8 cellular contexts compared by ENCODE assay signal in genomic region chr11:62108017-62108750, GRCh38. TPM values are rescaled to one million over a fixed set of nuclear protein-coding genes. Genes with fewer than 3 reads are reported as not detected.
DNase-seq lines count a peak whose midpoint lies in the region; ATAC-seq, FAIRE-seq and TF ChIP-seq lines count a peak whose summit lies in the region.

No MANE protein-coding gene starts in this region.

- H3K27me3 Mint-ChIP-seq in activated CD8-positive, alpha-beta memory T cell treated with anti-CD3 and anti-CD28 coated beads, Interleukin-2, amount 10 ng/mL, durations not matched to agents 7 days and 5 days = peaks cover 14% of the 10 kb centered on the region

- intact Hi-C loops in PC-3 (cut with micrococcal nuclease) = loop anchor here (1.0 to 5.0 kb wide), 6 partner anchors 53 to 361 kb away; no protein-coding TSS in a partner anchor
- intact Hi-C loops in left colon (cut with DNase I, micrococcal nuclease) = no loop called here
- intact Hi-C loops in transverse colon (cut with DNase I; ENCODE audit: low total_unique reads) = no loop called here

- H3K9me2 ChIP-seq in PC-3 (replicated peaks; ENCODE audit: low read length) = no peaks in the 10 kb centered on the region

- H3K9ac ChIP-seq in PC-3 (ENCODE audit: low read length) = no peak overlapping the region

- H3K4me3 ChIP-seq in PC-3 (ENCODE audit: low read length) = no peak overlapping the region
- no peak overlapping the region for H3K4me3 ChIP-seq in bronchial epithelial cell (ENCODE audit: low read depth, low read length)
- no peak overlapping the region for H3K4me3 ChIP-seq in transverse colon

- no peak for FAIRE-seq in bronchial epithelial cell (lab: Jason Lieb, UNC)

- H3K9me3 ChIP-seq in PC-3 (ENCODE audit: low read length) = no peaks in the 10 kb centered on the region
- H3K9me3 ChIP-seq in transverse colon = no peaks in the 10 kb centered on the region

- no TSS peak for BruUV-seq in PC-3 (replicated peaks; lab: Mats Ljungman, UMichigan)

- peaks cover 17% of the 10 kb centered on the region for H3K4me1 Mint-ChIP-seq in activated CD8-positive, alpha-beta memory T cell treated with anti-CD3 and anti-CD28 coated beads, Interleukin-2, amount 10 ng/mL, durations not matched to agents 7 days and 5 days

- H3K79me2 ChIP-seq in PC-3 (ENCODE audit: low read length) = no peaks in the 10 kb centered on the region

- no peak overlapping the region for H3K27ac ChIP-seq in PC-3 (ENCODE audit: low read length)
- no peak overlapping the region for H3K27ac ChIP-seq in transverse colon

- 0 out of 2 replicates have a peak overlapping the region, but pooled peaks have one; percentile 21 for H2AFZ ChIP-seq in PC-3 (ENCODE audit: low read length)

- DNase-seq in activated CD8-positive, alpha-beta memory T cell treated with anti-CD3 and anti-CD28 coated beads, Interleukin-2, amount 10 ng/mL, durations not matched to agents 7 days and 5 days = peak; percentile 51
- DNase-seq in activated CD8-positive, alpha-beta memory T cell treated with anti-CD3 and anti-CD28 coated beads, Interleukin-2, amount 50 U/mL, for 48 hours = no peak
- peak; percentile 51 for DNase-seq in KG1 (lab: John Stamatoyannopoulos, UW)
- peak; percentile 85 for DNase-seq in PC-3
- DNase-seq in bronchial epithelial cell (ENCODE audit: low read depth) = peak; percentile 58
- DNase-seq in left colon = no peak
- DNase-seq in transverse colon = no peak
- DNase-seq in stimulated activated CD8-positive, alpha-beta memory T cell treated with anti-CD3 and anti-CD28 coated beads, Interleukin-4, amount 100 ng/mL, for 48 hours = no peak

- H3K27me3 ChIP-seq in PC-3 (ENCODE audit: low read length) (no peaks in the 10 kb centered on the region), bronchial epithelial cell (ENCODE audit: control insufficient read depth, insufficient read depth, low read length) (no peaks in the 10 kb centered on the region), transverse colon (no peaks in the 10 kb centered on the region)

- no peak for TF ChIP-seq EP300 in transverse colon (IDR thresholded peaks at IDR 0.05; ENCODE audit: low read depth)

- no peak for ATAC-seq in activated CD8-positive, alpha-beta memory T cell treated with anti-CD3 and anti-CD28 coated beads, Interleukin-2, amount 10 ng/mL, durations not matched to agents 7 days and 5 days
- ATAC-seq in PC-3 (peak; percentile 67), left colon (peak; percentile 58)

- TF ChIP-seq POLR2A in transverse colon (IDR thresholded peaks at IDR 0.05) = no peak

- H3K27ac Mint-ChIP-seq in activated CD8-positive, alpha-beta memory T cell treated with anti-CD3 and anti-CD28 coated beads, Interleukin-2, amount 10 ng/mL, durations not matched to agents 7 days and 5 days = no peak overlapping the region

- in situ Hi-C loops in transverse colon (cut with MboI; ENCODE audit: low pct_ligation_motif_present in 1 of 4, low pct_unique_long_range_greater_than_20kb in 1 of 4, low sequenced_read_pairs in 3 of 4) = loop anchor here in 3 of 4 donors (10.0 to 25.0 kb wide), 2 partner anchors 313 to 321 kb away; partner anchors contain the start of genes FEN1 (in 3 of the 3) and TMEM258 (in 3 of the 3)

- CTCF ChIA-PET in activated CD8-positive, alpha-beta memory T cell treated with anti-CD3 and anti-CD28 coated beads, Interleukin-2, amount 10 ng/mL, durations not matched to agents 7 days and 5 days (lab: Charles Lee) = interaction anchor here (0.6 to 8.4 kb wide), 39 partner anchors 9 to 374 kb away, joined by 3 to 190 read pairs (median 5); partner anchors contain the start of genes BEST1, FADS3, FEN1 and INCENP
- CTCF ChIA-PET in PC-3 (lab: Charles Lee) = interaction anchor here (0.6 to 2.3 kb wide), 15 partner anchors 16 to 662 kb away, joined by 3 to 30 read pairs (median 4); partner anchors contain the start of gene INCENP

- H3K9me3 Mint-ChIP-seq in activated CD8-positive, alpha-beta memory T cell treated with anti-CD3 and anti-CD28 coated beads, Interleukin-2, amount 10 ng/mL, durations not matched to agents 7 days and 5 days (ENCODE audit: low read depth) = no peaks in the 10 kb centered on the region

- no peak overlapping the region for H3K4me2 ChIP-seq in PC-3 (ENCODE audit: low read length)

- 32 to 39% methylated on average over 3 to 14 of the region's 14 CpGs for WGBS in transverse colon (ENCODE audit: low coverage in 1 of 2), 2 donors

- H3K4me1 ChIP-seq in PC-3 (ENCODE audit: insufficient read depth, low read length) (peaks cover 12% of the 10 kb centered on the region), transverse colon (peaks cover 6 to 26% (median 12%) of the 10 kb centered on the region in 4 donors)

- no peaks in the 10 kb centered on the region for H3K36me3 ChIP-seq in PC-3 (ENCODE audit: low read depth, low read length)
- H3K36me3 ChIP-seq in bronchial epithelial cell (ENCODE audit: control insufficient read depth, insufficient read depth, low read length) = no peaks in the 10 kb centered on the region
- no peaks in the 10 kb centered on the region for H3K36me3 ChIP-seq in transverse colon

- H3K36me3 Mint-ChIP-seq in activated CD8-positive, alpha-beta memory T cell treated with anti-CD3 and anti-CD28 coated beads, Interleukin-2, amount 10 ng/mL, durations not matched to agents 7 days and 5 days = no peaks in the 10 kb centered on the region

- peaks cover 4% of the 10 kb centered on the region for H3F3A ChIP-seq in PC-3 (ENCODE audit: low read length, unreplicated experiment)

- peak; percentile 96 for TF ChIP-seq CTCF in PC-3 (conservative IDR thresholded peaks at IDR 0.05; ENCODE audit: low read depth, low read length)
- peak; percentile 69 for TF ChIP-seq CTCF in bronchial epithelial cell (IDR thresholded peaks at IDR 0.05; ENCODE audit: insufficient read depth, low read length, severe bottlenecking)
- TF ChIP-seq CTCF in transverse colon (IDR thresholded peaks at IDR 0.05) = peak; percentile 72 to 85 (median 84)

- POLR2A ChIA-PET in PC-3 (lab: Charles Lee; ENCODE audit: unreplicated experiment) = interaction anchor here (0.5 kb wide), 1 partner anchor 142 kb away, joined by 4 read pairs; no protein-coding TSS in a partner anchor

- no peaks in the 10 kb centered on the region for H4K20me1 ChIP-seq in PC-3 (ENCODE audit: low read length)

- no peak overlapping the region for H3K4me3 Mint-ChIP-seq in activated CD8-positive, alpha-beta memory T cell treated with anti-CD3 and anti-CD28 coated beads, Interleukin-2, amount 10 ng/mL, durations not matched to agents 7 days and 5 days

RNA-seq across cellular contexts. Expression of gene INCENP, which starts 15.6 kb away (rescaled TPM):
- 100 to 1,000 TPM; 176 to 205 TPM for total RNA-seq in activated CD8-positive, alpha-beta memory T cell treated with anti-CD3 and anti-CD28 coated beads, Interleukin-2, amount 10 ng/mL, durations not matched to agents 7 days and 5 days
- total RNA-seq in PC-3 (2014; rRNA removed) (110 and 114 TPM in 2 replicates), bronchial epithelial cell (3.4 and 5.8 TPM in 2 replicates), left colon (10 to 100 TPM; 23.1 to 29.3 TPM), transverse colon (10 to 100 TPM; 10.5 to 38.9 (median 26.1) TPM)

Comparison
In these comparisons a context has a peak if more than half of its experiments do, and no peak if none do; other contexts are left out.
1. DNase-seq: peak in activated CD8-positive, alpha-beta memory T cell treated with anti-CD3 and anti-CD28 coated beads, Interleukin-2, amount 10 ng/mL, durations not matched to agents 7 days and 5 days (single experiment), KG1 (single experiment), PC-3 (single experiment) and bronchial epithelial cell (single experiment); none in activated CD8-positive, alpha-beta memory T cell treated with anti-CD3 and anti-CD28 coated beads, Interleukin-2, amount 50 U/mL, for 48 hours (single experiment), left colon (0 of 2), transverse colon (single experiment) and stimulated activated CD8-positive, alpha-beta memory T cell treated with anti-CD3 and anti-CD28 coated beads, Interleukin-4, amount 100 ng/mL, for 48 hours (single experiment).
2. Peak in every context shown above with its lines, with median percentiles within 50 percentile points of each other: CTCF ChIP-seq.